Comparison of ENCODE assay signal across 17 cellular contexts in the genomic region with DNA sequence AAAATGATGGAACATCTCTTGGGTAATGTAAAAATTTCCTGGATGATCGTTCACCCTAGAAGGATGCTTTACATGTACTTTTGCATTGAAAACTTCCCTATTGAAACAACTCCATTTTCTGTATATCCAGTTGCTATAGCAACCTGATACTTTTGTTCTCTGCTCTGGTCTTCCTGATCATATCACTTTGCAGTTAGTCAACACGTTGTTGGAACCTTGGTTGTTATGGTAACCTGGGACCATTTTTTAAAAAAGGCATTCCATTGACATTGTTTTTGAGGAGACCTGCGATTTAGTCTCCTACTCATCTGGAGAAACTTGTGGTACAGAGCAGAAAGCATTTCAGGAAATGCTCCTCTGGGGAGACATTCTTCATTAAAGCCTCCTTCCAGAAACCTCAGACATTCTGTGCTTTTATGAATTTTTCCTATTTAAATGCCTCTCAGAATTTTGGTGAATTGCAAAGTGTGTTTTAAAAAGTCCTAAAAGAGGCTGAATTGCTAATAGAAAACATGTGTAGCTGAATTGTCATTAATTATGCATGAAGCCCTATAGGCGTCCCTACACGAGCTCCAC.
"Had no signal": no experiment of that assay in that cellular context is flagged by ENCODE, and none has a peak within 500 bp of the region (broad histone marks: within the 10 kb centered on the region; RNA-seq: fewer than 3 reads in every experiment).

No MANE protein-coding gene starts in this region.

- H3K36me3 ChIP-seq: brain microvascular endothelial cell, left ventricle myocardium inferior, neutrophil, stomach had no signal

- H3K4me3 ChIP-seq: left ventricle myocardium inferior, skin epidermis, stomach had no signal

- H3K9me3 Mint-ChIP-seq: activated T-cell treated with anti-CD3 and anti-CD28 coated beads, Interleukin-2, amount 50 U/mL, for 4 hours; T-helper 2 cell treated with Interferon-gamma antibody and Interleukin-4, amounts not matched to agents 5 μg/mL and 100 μg/mL, for 36 hours had no signal

- H3K4me1 Mint-ChIP-seq: memory B cell had no signal

- H3K27ac ChIP-seq: brain microvascular endothelial cell, left ventricle myocardium inferior, neutrophil, skin epidermis had no signal

- H3K27me3 ChIP-seq: brain microvascular endothelial cell, neutrophil, stomach had no signal

- H3K36me3 Mint-ChIP-seq: activated naive CD4-positive, alpha-beta T cell treated with anti-CD3 and anti-CD28 coated beads, Interleukin-2, amount 50 U/mL, for 72 hours had no signal

- ATAC-seq: activated naive CD4-positive, alpha-beta T cell treated with anti-CD3 and anti-CD28 coated beads, Interleukin-2, amount 50 U/mL, for 72 hours; activated T-cell treated with anti-CD3 and anti-CD28 coated beads, Interleukin-2, amount 50 U/mL, for 4 hours had no signal

- H3K4me3 Mint-ChIP-seq: activated T-cell treated with anti-CD3 and anti-CD28 coated beads, Interleukin-2, amount 50 U/mL, for 4 hours; memory B cell; T-helper 2 cell treated with Interferon-gamma antibody and Interleukin-4, amounts not matched to agents 5 μg/mL and 100 μg/mL, for 36 hours had no signal

- H3K9me3 ChIP-seq: left ventricle myocardium inferior, neutrophil, stomach had no signal

- DNase-seq: activated CD4-positive, alpha-beta T cell treated with anti-CD3 and anti-CD28 coated beads for 1 hour; activated CD4-positive, alpha-beta T cell treated with anti-CD3 and anti-CD28 coated beads, Interleukin-2, amount 50 U/mL, for 48 hours; activated effector memory CD4-positive, alpha-beta T cell treated with anti-CD3 and anti-CD28 coated beads, Interleukin-2, amount 50 U/mL, for 16 hours; activated T-cell treated with anti-CD3 and anti-CD28 coated beads, Interleukin-2, amount 50 U/mL, for 4 hours; amygdala; brain microvascular endothelial cell; cerebellar nuclear complex; dermis blood vessel endothelial cell; islet precursor cell; left ventricle myocardium inferior; posterior cingulate gyrus; stomach had no signal

- H3K4me1 ChIP-seq: left ventricle myocardium inferior had no signal

- H3K27ac Mint-ChIP-seq: activated naive CD4-positive, alpha-beta T cell treated with anti-CD3 and anti-CD28 coated beads, Interleukin-2, amount 50 U/mL, for 72 hours; memory B cell; T-helper 2 cell treated with Interferon-gamma antibody and Interleukin-4, amounts not matched to agents 5 μg/mL and 100 μg/mL, for 36 hours had no signal
